In genomic region chr18:77222464-77222863, GRCh38 we compare ENCODE assay signal across 1 cellular context.
TF ChIP-seq lines count a peak whose summit lies in the region.

No MANE protein-coding gene starts in this region.

TF ChIP-seq in HepG2, 621 proteins besides CTCF, POLR2A, EP300 and RAD21 (continued from another document):
- no peak for TF ChIP-seq RNF219 (CRISPR knock-in tag; IDR thresholded peaks at IDR 0.05)
